28 cellular contexts compared by ENCODE assay signal in the genomic region with DNA sequence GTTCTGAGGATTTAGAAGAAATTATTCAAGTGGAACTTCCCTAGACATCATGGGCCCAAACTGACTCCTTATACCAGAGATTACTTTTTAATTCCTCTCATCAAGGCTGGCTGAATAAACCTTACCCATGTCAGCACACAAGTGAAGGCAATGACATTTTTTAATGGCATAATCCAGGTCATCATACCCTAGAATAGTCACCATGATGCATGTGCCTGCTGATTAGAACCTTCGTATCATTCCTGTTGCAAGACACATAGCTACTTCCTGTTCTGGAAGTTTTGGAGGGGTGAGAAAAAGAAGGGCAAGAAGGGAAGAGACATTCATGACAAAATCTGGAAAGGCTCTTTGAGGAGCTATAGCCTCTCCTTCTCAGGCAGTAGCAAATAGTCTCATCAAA. TPM values are rescaled to one million over a fixed set of nuclear protein-coding genes. Genes with fewer than 3 reads are reported as not detected.
"Had no signal": no experiment of that assay in that cellular context is flagged by ENCODE, and none has a peak within 500 bp of the region (broad histone marks: within the 10 kb centered on the region; RNA-seq: fewer than 3 reads in every experiment).

No MANE protein-coding gene starts in this region.

- H3K27me3 ChIP-seq: adrenal gland, ascending aorta, neutrophil, pancreas, upper lobe of left lung had no signal

- FAIRE-seq: pancreas had no signal

- H3K9me3 ChIP-seq: adrenal gland, ascending aorta, neutrophil, pancreas had no signal

- ATAC-seq: activated T-cell treated with anti-CD3 and anti-CD28 coated beads, Interleukin-2, amount 50 U/mL, for 4 hours; pancreas; WTC11 had no signal

- H3K27ac ChIP-seq: adrenal gland, ascending aorta, neutrophil, pancreas had no signal

- DNase-seq: activated CD4-positive, alpha-beta T cell treated with anti-CD3 and anti-CD28 coated beads, Interleukin-2, amount 50 U/mL, for 4 hours; activated CD8-positive, alpha-beta memory T cell treated with anti-CD3 and anti-CD28 coated beads for 24 hours; activated CD8-positive, alpha-beta memory T cell treated with anti-CD3 and anti-CD28 coated beads, Interleukin-2, amount 50 U/mL, for 4 hours; activated naive CD4-positive, alpha-beta T cell; activated T-cell treated with anti-CD3 and anti-CD28 coated beads, Interleukin-2, amount 50 U/mL, for 4 hours; adrenal gland; cerebellar nuclear complex; cortex of kidney; foreskin melanocyte; immature natural killer cell; pancreas; stimulated activated CD4-positive, alpha-beta T cell treated with anti-CD3 and anti-CD28 coated beads, Interleukin-12 subunit alpha, Interleukin-12 subunit beta, amount 100 ng/mL, for 4 hours; stimulated activated CD4-positive, alpha-beta T cell treated with anti-CD3 and anti-CD28 coated beads, Interleukin-4, amount 100 ng/mL, for 4 hours; T-helper 9 cell; upper lobe of left lung had no signal

- H3K4me3 ChIP-seq: adrenal gland, ascending aorta, pancreas, upper lobe of left lung had no signal

- H3K36me3 ChIP-seq: adrenal gland, ascending aorta, neutrophil, pancreas, upper lobe of left lung had no signal

- H3K4me1 ChIP-seq: pancreas had no signal

RNA-seq across cellular contexts. Expression of gene IFNK, which starts 49.7 kb away (rescaled TPM):
- total RNA-seq: activated T-cell treated with anti-CD3 and anti-CD28 coated beads, Interleukin-2, amount 50 U/mL, for 4 hours; activated T-helper 2 cell treated with anti-CD3 and anti-CD28 coated beads, Interferon-gamma antibody, Interleukin-2, Interleukin-4, amounts not matched to agents 10 μg/mL and 5 μg/mL and 100 μg/mL, durations not matched to agents 14 hours and 24 hours and 36 hours; adrenal gland; ascending aorta; epithelial cell of proximal tubule; liver; mononuclear cell; myocyte; pancreas; pulmonary artery endothelial cell; right cardiac atrium; skeletal muscle tissue; T-helper 1 cell treated with Interleukin-12 subunit alpha and Interleukin-12 subunit beta and Interleukin-4 antibody, amounts not matched to agents 30 ng/mL and 1 ng/mL, for 36 hours; temporal lobe; upper lobe of left lung; WTC11 had no signal
- polyA plus RNA-seq: adrenal gland, immature natural killer cell, liver, pancreas, right cardiac atrium had no signal

RNA-seq across cellular contexts. Expression of gene MOB3B, which starts 55.3 kb away (rescaled TPM):
- total RNA-seq: myocyte had no signal
